30 cellular contexts compared by ENCODE assay signal in genomic region chr6:54286141-54286540, GRCh38. TPM values are rescaled to one million over a fixed set of nuclear protein-coding genes. Genes with fewer than 3 reads are reported as not detected.
DNase-seq lines count a peak whose midpoint lies in the region; FAIRE-seq and TF ChIP-seq lines count a peak whose summit lies in the region.
"Had no signal": no experiment of that assay in that cellular context is flagged by ENCODE, and none has a peak within 500 bp of the region (broad histone marks: within the 10 kb centered on the region; RNA-seq: fewer than 3 reads in every experiment).

No MANE protein-coding gene starts in this region.

- no peak for TF ChIP-seq CTCF in astrocyte (IDR thresholded peaks at IDR 0.05; ENCODE audit: insufficient read depth, low read depth, low read length)
- TF ChIP-seq CTCF in fibroblast of the aortic adventitia (IDR thresholded peaks at IDR 0.05; ENCODE audit: insufficient read depth, low read length): no peak
- no peak for TF ChIP-seq CTCF in smooth muscle cell (IDR thresholded peaks at IDR 0.05; ENCODE audit: borderline replicate concordance, insufficient read depth, poor library complexity, severe bottlenecking)

- H3K27me3 ChIP-seq in astrocyte (ENCODE audit: insufficient read depth, low read length) (no peaks in the 10 kb centered on the region), smooth muscle cell (ENCODE audit: low read depth) (no peaks in the 10 kb centered on the region)
- H3K27me3 ChIP-seq: adrenal gland, heart right ventricle, testis, vagina had no signal

- DNase-seq in HCEC 1CT (peak; percentile 24), astrocyte (ENCODE audit: low read depth) (peak; percentile 66), fibroblast of the aortic adventitia (ENCODE audit: low read depth) (peak; percentile 22), smooth muscle cell (lab: John Stamatoyannopoulos, UW; ENCODE audit: unreplicated experiment) (no peak), NCI-H187 (lab: John Stamatoyannopoulos, UW) (no peak), cortex of kidney (lab: John Stamatoyannopoulos, UW) (no peak), foreskin melanocyte (no peak)
- DNase-seq: activated CD4-positive, alpha-beta T cell treated with anti-CD3 and anti-CD28 coated beads for 48 hours; activated naive CD4-positive, alpha-beta T cell treated with Interleukin-2 at 50 U/mL for 16 hours; activated T-cell treated with anti-CD3 and anti-CD28 coated beads, Interleukin-2, amount 50 U/mL, for 48 hours; adrenal gland; CD4-positive, alpha-beta memory T cell; heart right ventricle; KG1; MV-4-11; naive thymus-derived CD4-positive, alpha-beta T cell; NCI-H2171 treated with DMSO at 0.1 percent for 48 hours; NCI-H526; right cardiac atrium; stimulated activated CD4-positive, alpha-beta T cell treated with anti-CD3 and anti-CD28 coated beads, Interleukin-12 subunit alpha, Interleukin-12 subunit beta, amount 100 ng/mL, for 4 hours; stimulated activated CD4-positive, alpha-beta T cell treated with anti-CD3 and anti-CD28 coated beads, Interleukin-4, amount 100 ng/mL, for 4 hours; stimulated activated naive CD4-positive, alpha-beta T cell; T-helper 17 cell; testis had no signal

- H3K36me3 ChIP-seq in astrocyte (ENCODE audit: insufficient read depth, low read length): no peaks in the 10 kb centered on the region
- H3K36me3 ChIP-seq in smooth muscle cell (ENCODE audit: low read depth): no peaks in the 10 kb centered on the region
- H3K36me3 ChIP-seq: adrenal gland, heart right ventricle, vagina had no signal

- H3K4me3 Mint-ChIP-seq in astrocyte (ENCODE audit: unreplicated experiment): no peak overlapping the region
- H3K4me3 Mint-ChIP-seq: CD4-positive, alpha-beta memory T cell; naive thymus-derived CD4-positive, alpha-beta T cell; T-helper 17 cell had no signal

- no peaks in the 10 kb centered on the region for H4K20me1 ChIP-seq in astrocyte (ENCODE audit: insufficient read depth, low read length)
- no peaks in the 10 kb centered on the region for H4K20me1 ChIP-seq in smooth muscle cell (ENCODE audit: low read depth)

- no peaks in the 10 kb centered on the region for H3K9me3 ChIP-seq in astrocyte (ENCODE audit: insufficient read depth, low read depth, low read length)
- no peaks in the 10 kb centered on the region for H3K9me3 ChIP-seq in smooth muscle cell (replicated peaks; ENCODE audit: low read depth)
- H3K9me3 ChIP-seq: adrenal gland, heart right ventricle, testis, vagina had no signal

- H3K36me3 Mint-ChIP-seq in astrocyte (ENCODE audit: low read depth, unreplicated experiment): no peaks in the 10 kb centered on the region
- H3K36me3 Mint-ChIP-seq: CD4-positive, alpha-beta memory T cell; naive thymus-derived CD4-positive, alpha-beta T cell had no signal

- H3K9me3 Mint-ChIP-seq in astrocyte (ENCODE audit: unreplicated experiment): no peaks in the 10 kb centered on the region

- no peaks in the 10 kb centered on the region for H3K79me2 ChIP-seq in astrocyte (ENCODE audit: insufficient read depth, low read length)
- no peaks in the 10 kb centered on the region for H3K79me2 ChIP-seq in smooth muscle cell (ENCODE audit: low read depth)

- H3K27ac ChIP-seq in astrocyte (ENCODE audit: low read depth, low read length) (no peak overlapping the region), smooth muscle cell (ENCODE audit: low read depth) (peak overlapping the region; percentile 40)
- H3K27ac ChIP-seq: adrenal gland, coronary artery, heart right ventricle, testis, vagina had no signal

- no peaks in the 10 kb centered on the region for H3K27me3 Mint-ChIP-seq in astrocyte (ENCODE audit: low read depth, unreplicated experiment)
- H3K27me3 Mint-ChIP-seq: CD4-positive, alpha-beta memory T cell; naive thymus-derived CD4-positive, alpha-beta T cell; T-helper 17 cell had no signal

- peaks cover 34% of the 10 kb centered on the region for H3K4me1 Mint-ChIP-seq in astrocyte (ENCODE audit: low read depth, unreplicated experiment)
- H3K4me1 Mint-ChIP-seq: CD4-positive, alpha-beta memory T cell; naive thymus-derived CD4-positive, alpha-beta T cell; T-helper 17 cell had no signal

- H3K9ac ChIP-seq in astrocyte (ENCODE audit: low read length) (no peak overlapping the region), smooth muscle cell (ENCODE audit: low read depth) (no peak overlapping the region)

- H3K4me1 ChIP-seq in astrocyte (ENCODE audit: insufficient read depth, low read length): peaks cover 4% of the 10 kb centered on the region
- no peaks in the 10 kb centered on the region for H3K4me1 ChIP-seq in smooth muscle cell (ENCODE audit: low read depth)
- H3K4me1 ChIP-seq: adrenal gland, testis, vagina had no signal

- peaks cover 13% of the 10 kb centered on the region for H3F3A ChIP-seq in smooth muscle cell (ENCODE audit: low read depth)

- H2AFZ ChIP-seq in astrocyte (ENCODE audit: low read depth, low read length) (no peak overlapping the region), smooth muscle cell (ENCODE audit: low read depth) (no peak overlapping the region)

- peak; percentile 50 for FAIRE-seq in astrocyte (lab: Jason Lieb, UNC)
- FAIRE-seq: RCC 7860 had no signal

- no peak overlapping the region for H3K4me2 ChIP-seq in astrocyte (ENCODE audit: low read length)
- H3K4me2 ChIP-seq in smooth muscle cell: peak overlapping the region; percentile 33

- H3K27ac Mint-ChIP-seq in astrocyte (ENCODE audit: unreplicated experiment): no peak overlapping the region
- H3K27ac Mint-ChIP-seq: CD4-positive, alpha-beta memory T cell; naive thymus-derived CD4-positive, alpha-beta T cell; T-helper 17 cell had no signal

- H3K4me3 ChIP-seq in astrocyte (ENCODE audit: insufficient read depth, low read depth, low read length): no peak overlapping the region
- H3K4me3 ChIP-seq in fibroblast of the aortic adventitia (ENCODE audit: low read depth, low read length): no peak overlapping the region
- H3K4me3 ChIP-seq in smooth muscle cell: no peak overlapping the region
- H3K4me3 ChIP-seq: adrenal gland, coronary artery, heart right ventricle, testis, vagina had no signal

RNA-seq across cellular contexts. Expression of gene TINAG, which starts 22.1 kb away (rescaled TPM):
- not detected in 2 replicates for total RNA-seq in astrocyte
- not detected in 2 replicates for total RNA-seq in fibroblast of the aortic adventitia (ENCODE audit: low replicate concordance)
- not detected in 2 replicates for total RNA-seq in smooth muscle cell
- not detected in 2 replicates for polyA plus RNA-seq in smooth muscle cell
- total RNA-seq: adrenal gland; CD4-positive, alpha-beta memory T cell; mesenteric fat pad; naive thymus-derived CD4-positive, alpha-beta T cell; omental fat pad; SK-MEL-5; T-helper 17 cell; testis; vagina had no signal
- polyA plus RNA-seq: adrenal gland; CD4-positive, alpha-beta memory T cell; naive thymus-derived CD4-positive, alpha-beta T cell had no signal

Comparison
In these comparisons a context has a peak if more than half of its experiments do, and no peak if none do; other contexts are left out.
1. DNase-seq: peak in HCEC 1CT (single experiment), astrocyte (single experiment) and fibroblast of the aortic adventitia (single experiment); none in smooth muscle cell (single experiment), NCI-H187 (0 of 2), cortex of kidney (single experiment) and foreskin melanocyte (single experiment).